Comparison of ENCODE assay signal across 21 cellular contexts in the genomic region with DNA sequence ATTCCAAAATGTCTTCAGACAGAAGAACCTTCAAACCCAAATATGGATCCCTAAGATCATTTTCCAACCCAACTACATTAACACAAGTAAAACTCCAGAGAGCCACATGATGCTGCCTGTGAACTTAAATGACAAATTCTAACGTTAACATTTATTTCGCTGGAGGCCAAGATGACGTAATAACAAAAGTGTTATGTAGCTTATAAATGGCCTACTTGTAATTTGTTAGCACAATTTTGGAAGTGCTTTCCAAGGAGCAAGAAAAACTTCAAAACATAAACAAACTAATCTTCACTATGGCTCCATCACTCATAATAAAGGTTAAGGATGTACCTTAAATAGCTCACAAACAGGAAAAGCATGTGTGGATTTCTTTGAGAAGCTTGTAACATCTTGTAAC.
DNase-seq lines count a peak whose midpoint lies in the region; ATAC-seq, FAIRE-seq and TF ChIP-seq lines count a peak whose summit lies in the region.
"Had no signal": no experiment of that assay in that cellular context is flagged by ENCODE, and none has a peak within 500 bp of the region (broad histone marks: within the 10 kb centered on the region; RNA-seq: fewer than 3 reads in every experiment).

No MANE protein-coding gene starts in this region.

- H3K27me3 ChIP-seq in IMR-90 (ENCODE audit: control insufficient read depth, insufficient read depth, low read length) (no peaks in the 10 kb centered on the region), mesendoderm (ENCODE audit: insufficient read depth, low read length, poor library complexity) (no peaks in the 10 kb centered on the region), A673 (replicated peaks; ENCODE audit: insufficient read depth, low read depth, low read length, poor library complexity) (no peaks in the 10 kb centered on the region)
- H3K27me3 ChIP-seq: SJCRH30 had no signal

- peak; percentile 15 for DNase-seq in IMR-90
- no peak for DNase-seq in T-helper 17 cell
- DNase-seq in fibroblast of peridontal ligament (ENCODE audit: extremely low read depth): peak; percentile 16
- peak; percentile 28 for DNase-seq in renal cortical epithelial cell (ENCODE audit: low read depth)
- no peak for DNase-seq in mesendoderm
- no peak for DNase-seq in GM12892 (ENCODE audit: insufficient read length)
- DNase-seq in A673 (ENCODE audit: low spot score): no peak
- DNase-seq: C1 segment of cervical spinal cord; Caco-2; CD4-positive, alpha-beta memory T cell; MM.1S; NCI-H1048; NCI-H1694; NCI-H446 treated with DMSO at 0.1 percent for 48 hours; NCI-H526; NK-92 treated with Interleukin-12 subunit alpha and Interleukin-12 subunit beta, amount 100 ng/mL, for 24 hours; PC-3; SJCRH30 had no signal

- no peak overlapping the region for H3K4me2 ChIP-seq in IMR-90 (ENCODE audit: low read depth, low read length)
- no peak overlapping the region for H3K4me2 ChIP-seq in mesendoderm (ENCODE audit: low read length)

- no peak overlapping the region for H3K4me3 Mint-ChIP-seq in T-helper 17 cell
- H3K4me3 Mint-ChIP-seq: CD4-positive, alpha-beta memory T cell had no signal

- WGBS in IMR-90 (ENCODE audit: extremely low coverage in 2 of 2, insufficient read length in 1 of 2), 2 experiments: no CpG with 5 or more reads among the region's 3 CpGs
- no CpG with 5 or more reads among the region's 3 CpGs for WGBS in mesendoderm (ENCODE audit: extremely low coverage, insufficient coverage, low lambda C conversion rate)

- no peaks in the 10 kb centered on the region for H3K79me2 ChIP-seq in mesendoderm (ENCODE audit: control insufficient read depth, insufficient read depth, low read length)

- H4K8ac ChIP-seq in IMR-90 (ENCODE audit: low read depth in 2 of 2, low read length in 2 of 2): 0 out of 4 replicates have a peak overlapping the region, but pooled peaks of 1 of the 2 experiments have one; percentile 9
- H4K8ac ChIP-seq in mesendoderm (ENCODE audit: low read depth, low read length): no peak overlapping the region

- no peaks in the 10 kb centered on the region for H3K9me3 ChIP-seq in IMR-90 (ENCODE audit: control insufficient read depth, insufficient read depth, low read length)
- no peaks in the 10 kb centered on the region for H3K9me3 ChIP-seq in T-helper 17 cell (ENCODE audit: control insufficient read depth, low read length, poor library complexity, severe bottlenecking)
- no peaks in the 10 kb centered on the region for H3K9me3 ChIP-seq in A673 (ENCODE audit: low read depth, low read length, poor library complexity, severe bottlenecking)
- H3K9me3 ChIP-seq: Caco-2, SJCRH30 had no signal

- peaks cover 0 to 14% of the 10 kb centered on the region in 2 experiments; a peak in 2 of 4 replicates for H3K79me1 ChIP-seq in IMR-90 (ENCODE audit: low read depth in 1 of 2, low read length in 2 of 2)
- no peaks in the 10 kb centered on the region for H3K79me1 ChIP-seq in mesendoderm (ENCODE audit: low read length)

- H3K9ac ChIP-seq in IMR-90 (ENCODE audit: low read depth, low read length) (no peak overlapping the region), mesendoderm (ENCODE audit: low read length) (no peak overlapping the region)

- H3K23ac ChIP-seq in IMR-90 (ENCODE audit: low read depth, low read length) (peak overlapping the region; percentile 5; the same call in 1 of the 2 replicates), mesendoderm (ENCODE audit: low read length) (no peak overlapping the region)

- dilution Hi-C loops in IMR-90 (cut with HindIII; ENCODE audit: low sequenced_read_pairs, unreplicated experiment): no loop called here

- H3K14ac ChIP-seq in IMR-90 (replicated peaks; ENCODE audit: low read depth, low read length): 0 out of 2 replicates have a peak overlapping the region, but pooled peaks have one; percentile 10

- peaks cover 5% of the 10 kb centered on the region for H3K9me1 ChIP-seq in IMR-90 (ENCODE audit: insufficient read depth, low read length)

- no peak overlapping the region for H2AK9ac ChIP-seq in IMR-90 (replicated peaks; ENCODE audit: low read depth, low read length, poor library complexity)

- H2AK5ac ChIP-seq in IMR-90 (ENCODE audit: low read depth, low read length): no peak overlapping the region
- H2AK5ac ChIP-seq in mesendoderm (ENCODE audit: low read length): no peak overlapping the region

- in situ Hi-C loops in IMR-90 (cut with MboI; ENCODE audit: low sequenced_read_pairs): no loop called here

- TF ChIP-seq CTCF in IMR-90 (conservative IDR thresholded peaks at IDR 0.05; ENCODE audit: low read depth, low read length): no peak
- no peak for TF ChIP-seq CTCF in A673 (conservative IDR thresholded peaks at IDR 0.05; ENCODE audit: low read depth, low read length)

- CTCF ChIA-PET in IMR-90 (lab: Yijun Ruan, JAX) (interaction anchor here (0.6 to 1.6 kb wide), 2 partner anchors 78 to 109 kb away, joined by 3 to 7 read pairs; no protein-coding TSS in a partner anchor), A673 (lab: Charles Lee) (no interaction called here)

- no peak overlapping the region; the same call in 1 of the 2 replicates for H3K4ac ChIP-seq in IMR-90 (ENCODE audit: low read depth, low read length)
- no peak overlapping the region for H3K4ac ChIP-seq in mesendoderm (ENCODE audit: low read depth, low read length)

- H3K4me1 ChIP-seq in IMR-90 (ENCODE audit: control insufficient read depth, insufficient read depth, low read length) (peaks cover 15% of the 10 kb centered on the region), mesendoderm (ENCODE audit: control insufficient read depth, low read depth, low read length) (no peaks in the 10 kb centered on the region), A673 (ENCODE audit: insufficient read depth, low read length, poor library complexity, severe bottlenecking) (no peaks in the 10 kb centered on the region)
- H3K4me1 ChIP-seq: Caco-2 had no signal

- H4K91ac ChIP-seq in IMR-90 (ENCODE audit: insufficient read depth, low read depth, low read length): no peak overlapping the region

- H2BK120ac ChIP-seq in IMR-90 (ENCODE audit: low read depth, low read length) (no peak overlapping the region), mesendoderm (ENCODE audit: low read depth, low read length) (no peak overlapping the region)

- no peak overlapping the region for H2BK20ac ChIP-seq in IMR-90 (ENCODE audit: low read depth, low read length)

- peaks cover 5% of the 10 kb centered on the region for H4K20me1 ChIP-seq in IMR-90 (ENCODE audit: insufficient read depth, low read length)

- H3K4me3 ChIP-seq in IMR-90 (ENCODE audit: insufficient read depth, low read depth, low read length) (no peak overlapping the region), mesendoderm (ENCODE audit: low read length) (no peak overlapping the region), A673 (ENCODE audit: low read depth, low read length, poor library complexity, severe bottlenecking) (no peak overlapping the region)
- H3K4me3 ChIP-seq: SJCRH30 had no signal

- no peak overlapping the region for H2AFZ ChIP-seq in IMR-90 (replicated peaks; ENCODE audit: low read length, poor library complexity)

- FAIRE-seq in GM12892 (lab: Jason Lieb, UNC): no peak
- FAIRE-seq: G401.6, H1 had no signal

- POLR2A ChIA-PET in IMR-90 (lab: Charles Lee; ENCODE audit: unreplicated experiment) (no interaction called here), A673 (lab: Charles Lee; ENCODE audit: low non-redundant PET) (no interaction called here)

- no peak overlapping the region for H3K27ac ChIP-seq in IMR-90 (ENCODE audit: insufficient read depth, low read length)
- no peak overlapping the region for H3K27ac ChIP-seq in mesendoderm (ENCODE audit: low read depth, low read length)
- no peak overlapping the region for H3K27ac ChIP-seq in A673 (ENCODE audit: low read depth, low read length, poor library complexity, severe bottlenecking)
- H3K27ac ChIP-seq: SJCRH30 had no signal

- peak overlapping the region; percentile 39 for H3K27ac Mint-ChIP-seq in T-helper 17 cell
- H3K27ac Mint-ChIP-seq: CD4-positive, alpha-beta memory T cell had no signal

- H3K36me3 ChIP-seq in IMR-90 (ENCODE audit: control insufficient read depth, insufficient read depth, low read length): no peaks in the 10 kb centered on the region
- no peaks in the 10 kb centered on the region for H3K36me3 ChIP-seq in mesendoderm (ENCODE audit: control insufficient read depth, insufficient read depth, low read length)
- no peaks in the 10 kb centered on the region for H3K36me3 ChIP-seq in A673 (ENCODE audit: insufficient read depth, low read length, poor library complexity, severe bottlenecking)
- H3K36me3 ChIP-seq: SJCRH30 had no signal

- H2BK5ac ChIP-seq in IMR-90 (ENCODE audit: low read depth, low read length, poor library complexity, severe bottlenecking): peak overlapping the region; percentile 3
- H2BK5ac ChIP-seq in mesendoderm (ENCODE audit: low read length): no peak overlapping the region

- H3K56ac ChIP-seq in IMR-90 (ENCODE audit: extremely low read depth, insufficient read depth, low read length) (no peak overlapping the region), mesendoderm (ENCODE audit: low read length) (no peak overlapping the region)

- H3K27me3 Mint-ChIP-seq in T-helper 17 cell: no peaks in the 10 kb centered on the region
- H3K27me3 Mint-ChIP-seq: CD4-positive, alpha-beta memory T cell had no signal

- TF ChIP-seq RAD21 in IMR-90 (IDR thresholded peaks at IDR 0.05; ENCODE audit: low read length): no peak

- no peak overlapping the region for H4K5ac ChIP-seq in IMR-90 (ENCODE audit: low read depth, low read length)
- H4K5ac ChIP-seq in mesendoderm (ENCODE audit: low read length): no peak overlapping the region

- H2BK15ac ChIP-seq in IMR-90 (ENCODE audit: low read depth, low read length) (peak overlapping the region; percentile 22; the same call in 1 of the 3 replicates), mesendoderm (replicated peaks; ENCODE audit: low read depth) (no peak overlapping the region)

- BruUV-seq in IMR-90 (replicated peaks; lab: Mats Ljungman, UMichigan) (no TSS peak), A673 (replicated peaks; lab: Mats Ljungman, UMichigan) (no TSS peak)

- no peak overlapping the region; the same call in 1 of the 2 replicates for H3K18ac ChIP-seq in IMR-90 (ENCODE audit: low read depth, low read length)
- H3K18ac ChIP-seq in mesendoderm (ENCODE audit: low read length): no peak overlapping the region

- peaks cover 6% of the 10 kb centered on the region for H3K4me1 Mint-ChIP-seq in T-helper 17 cell

- H3K36me3 Mint-ChIP-seq in T-helper 17 cell (ENCODE audit: low read depth): no peaks in the 10 kb centered on the region

- no peak for ATAC-seq in IMR-90 (ENCODE audit: low read depth)
- no peak for ATAC-seq in T-helper 17 cell
- ATAC-seq: PC-3, Right ventricle myocardium inferior had no signal

- TF ChIP-seq POLR2A in IMR-90 (IDR thresholded peaks at IDR 0.05; ENCODE audit: low read depth, low read length): no peak
- TF ChIP-seq POLR2A in GM12892 (IDR thresholded peaks at IDR 0.05; ENCODE audit: low read depth, low read length): no peak

- intact Hi-C loops in IMR-90 (cut with micrococcal nuclease) (no loop called here), A673 (cut with micrococcal nuclease; ENCODE audit: unreplicated experiment) (no loop called here)

TF ChIP-seq in IMR-90, 13 proteins besides CTCF, POLR2A, EP300 and RAD21:
- TF ChIP-seq NFE2L2 (IDR thresholded peaks at IDR 0.05; ENCODE audit: low read depth, low read length): no peak
- TF ChIP-seq CEBPB (IDR thresholded peaks at IDR 0.05; ENCODE audit: low read depth, low read length): peak; percentile 70; the same call in 1 of the 2 replicates

Comparison
In these comparisons a context has a peak if more than half of its experiments do, and no peak if none do; other contexts are left out.
1. DNase-seq: peak in IMR-90 (single experiment), fibroblast of peridontal ligament (single experiment) and renal cortical epithelial cell (single experiment); none in T-helper 17 cell (0 of 3), mesendoderm (single experiment), GM12892 (single experiment) and A673 (single experiment).